In genomic region chr1:100422065-100422464, GRCh38 we compare ENCODE assay signal across 26 cellular contexts.
DNase-seq lines count a peak whose midpoint lies in the region; ATAC-seq and TF ChIP-seq lines count a peak whose summit lies in the region.
"Had no signal": no experiment of that assay in that cellular context is flagged by ENCODE, and none has a peak within 500 bp of the region (broad histone marks: within the 10 kb centered on the region; RNA-seq: fewer than 3 reads in every experiment).

No MANE protein-coding gene starts in this region.

- no peaks in the 10 kb centered on the region for H3K27me3 Mint-ChIP-seq in CD8-positive, alpha-beta T cell (ENCODE audit: low read depth)
- no peaks in the 10 kb centered on the region for H3K27me3 Mint-ChIP-seq in activated CD4-positive, alpha-beta memory T cell treated with anti-CD3 and anti-CD28 coated beads for 36 hours
- H3K27me3 Mint-ChIP-seq: stimulated activated naive CD8-positive, alpha-beta T cell treated with anti-CD3 and anti-CD28 coated beads, Interleukin-15, Interleukin-2, amounts not matched to agents 100 ng/mL and 50 ng/mL, for 24 hours had no signal

- peak; percentile 17 for DNase-seq in NCI-H146 (lab: John Stamatoyannopoulos, UW)
- no peak for DNase-seq in NCI-H146 treated with DMSO at 0.1 percent for 48 hours (lab: John Stamatoyannopoulos, UW; ENCODE audit: unreplicated experiment)
- no peak for DNase-seq in CD8-positive, alpha-beta T cell
- no peak for DNase-seq in activated CD4-positive, alpha-beta memory T cell treated with anti-CD3 and anti-CD28 coated beads for 36 hours
- no peak for DNase-seq in heart right ventricle
- no peak for DNase-seq in hepatocyte (ENCODE audit: low spot score)
- DNase-seq: activated CD4-positive, alpha-beta T cell treated with anti-CD3 and anti-CD28 coated beads, Interleukin-2, amount 50 U/mL, for 1 hour; body of pancreas; COR-L47; DND-41; GM23248; IMR-90; NCI-H2171 treated with DMSO at 0.1 percent for 48 hours; NCI-H524 treated with DMSO at 0.1 percent for 48 hours; pancreas; right cardiac atrium; RPMI8226; stimulated activated CD4-positive, alpha-beta T cell treated with anti-CD3 and anti-CD28 coated beads, Interleukin-4, amount 100 ng/mL, for 4 hours; thyroid gland had no signal

- H3K27me3 ChIP-seq in CD8-positive, alpha-beta T cell (ENCODE audit: insufficient read depth, low read length) = no peaks in the 10 kb centered on the region
- no peaks in the 10 kb centered on the region for H3K27me3 ChIP-seq in mononuclear cell (ENCODE audit: insufficient read depth, low read length)
- H3K27me3 ChIP-seq in heart right ventricle = no peaks in the 10 kb centered on the region
- no peaks in the 10 kb centered on the region for H3K27me3 ChIP-seq in hepatocyte
- H3K27me3 ChIP-seq: body of pancreas, pancreas, thyroid gland had no signal

- no peak for TF ChIP-seq CTCF in CD8-positive, alpha-beta T cell (IDR thresholded peaks at IDR 0.05)
- TF ChIP-seq CTCF in heart right ventricle (IDR thresholded peaks at IDR 0.05) (no peak), hepatocyte (IDR thresholded peaks at IDR 0.05; ENCODE audit: poor library complexity) (no peak)

- no peak for ATAC-seq in CD8-positive, alpha-beta T cell
- no peak for ATAC-seq in heart right ventricle
- no peak for ATAC-seq in GM18858 (IDR thresholded peaks at IDR 0.05; ENCODE audit: unreplicated experiment)
- ATAC-seq: body of pancreas, pancreas, right cardiac atrium had no signal

- peaks cover 55% of the 10 kb centered on the region for H3K36me3 Mint-ChIP-seq in CD8-positive, alpha-beta T cell
- peaks cover 26% of the 10 kb centered on the region for H3K36me3 Mint-ChIP-seq in activated CD4-positive, alpha-beta memory T cell treated with anti-CD3 and anti-CD28 coated beads for 36 hours

- H4K20me1 ChIP-seq in hepatocyte (ENCODE audit: insufficient read depth, poor library complexity, severe bottlenecking) = no peaks in the 10 kb centered on the region

- CTCF ChIA-PET in CD8-positive, alpha-beta T cell (lab: Charles Lee) = interaction anchor here (1.1 to 3.7 kb wide), 7 partner anchors 10 to 38 kb away, joined by 3 to 24 read pairs (median 6); no protein-coding TSS in a partner anchor
- CTCF ChIA-PET in activated CD4-positive, alpha-beta memory T cell treated with anti-CD3 and anti-CD28 coated beads for 36 hours (lab: Charles Lee) = interaction anchor here (0.8 to 3.2 kb wide), 9 partner anchors 16 to 154 kb away, joined by 3 to 21 read pairs (median 6); no protein-coding TSS in a partner anchor

- peak overlapping the region; percentile 68 for H3K4me3 Mint-ChIP-seq in CD8-positive, alpha-beta T cell
- H3K4me3 Mint-ChIP-seq in activated CD4-positive, alpha-beta memory T cell treated with anti-CD3 and anti-CD28 coated beads for 36 hours = peak overlapping the region; percentile 55

- peaks cover 5% of the 10 kb centered on the region for H3K9me3 Mint-ChIP-seq in CD8-positive, alpha-beta T cell
- peaks cover 8% of the 10 kb centered on the region for H3K9me3 Mint-ChIP-seq in activated CD4-positive, alpha-beta memory T cell treated with anti-CD3 and anti-CD28 coated beads for 36 hours

- no peak overlapping the region for H3K4me3 ChIP-seq in CD8-positive, alpha-beta T cell (ENCODE audit: low read depth, low read length)
- H3K4me3 ChIP-seq in mononuclear cell (ENCODE audit: low read length) (peak overlapping the region; percentile 12), heart right ventricle (no peak overlapping the region), hepatocyte (no peak overlapping the region)
- H3K4me3 ChIP-seq: body of pancreas, GM23248, lung, pancreas, SK-N-MC, thyroid gland had no signal

- no peaks in the 10 kb centered on the region for H3K9me3 ChIP-seq in CD8-positive, alpha-beta T cell (ENCODE audit: low read length)
- H3K9me3 ChIP-seq in mononuclear cell (ENCODE audit: low read depth, low read length) = no peaks in the 10 kb centered on the region
- no peaks in the 10 kb centered on the region for H3K9me3 ChIP-seq in heart right ventricle
- no peaks in the 10 kb centered on the region for H3K9me3 ChIP-seq in hepatocyte (ENCODE audit: low read depth)
- H3K9me3 ChIP-seq: body of pancreas, pancreas, thyroid gland had no signal

- no peak overlapping the region for H2AFZ ChIP-seq in hepatocyte
- H2AFZ ChIP-seq: GM23248 had no signal

- H3K27ac Mint-ChIP-seq in CD8-positive, alpha-beta T cell = peak overlapping the region; percentile 55
- H3K27ac Mint-ChIP-seq in activated CD4-positive, alpha-beta memory T cell treated with anti-CD3 and anti-CD28 coated beads for 36 hours = peak overlapping the region; percentile 77

- 98% methylated on average over 2 of the region's 2 CpGs for WGBS in heart right ventricle, 2 donors
- 89% methylated on average over 2 of the region's 2 CpGs for WGBS in hepatocyte (ENCODE audit: low lambda C conversion rate, missing lambda C conversion rate)

- H3K79me2 ChIP-seq in hepatocyte = no peaks in the 10 kb centered on the region

- no peak overlapping the region for H3K27ac ChIP-seq in CD8-positive, alpha-beta T cell (ENCODE audit: low read depth, low read length)
- H3K27ac ChIP-seq in heart right ventricle (no peak overlapping the region), hepatocyte (no peak overlapping the region)
- H3K27ac ChIP-seq: 22Rv1, body of pancreas, GM23248, pancreas, SK-N-MC, thyroid gland, VCaP had no signal

- POLR2A ChIA-PET in CD8-positive, alpha-beta T cell (lab: Charles Lee) = interaction anchor here (0.7 to 3.6 kb wide), 7 partner anchors 10 to 156 kb away, joined by 3 to 27 read pairs (median 5); partner anchors contain the start of genes CDC14A and RTCA
- POLR2A ChIA-PET in activated CD4-positive, alpha-beta memory T cell treated with anti-CD3 and anti-CD28 coated beads for 36 hours (lab: Charles Lee) = interaction anchor here (1.0 to 3.4 kb wide), 2 partner anchors 27 to 69 kb away, joined by 4 to 24 read pairs; partner anchors contain the start of gene CDC14A

- H3K36me3 ChIP-seq in CD8-positive, alpha-beta T cell (ENCODE audit: insufficient read depth, low read length) = no peaks in the 10 kb centered on the region
- H3K36me3 ChIP-seq in heart right ventricle (peaks cover 0 to 25% (median 0%) of the 10 kb centered on the region in 9 donors), hepatocyte (replicated peaks; ENCODE audit: insufficient read depth, low read depth) (no peaks in the 10 kb centered on the region)
- H3K36me3 ChIP-seq: pancreas, thyroid gland had no signal

- no peaks in the 10 kb centered on the region for H3K9me2 ChIP-seq in hepatocyte (replicated peaks; ENCODE audit: insufficient read depth)

- peaks cover 77% of the 10 kb centered on the region for H3K4me1 Mint-ChIP-seq in CD8-positive, alpha-beta T cell (ENCODE audit: low read depth)
- H3K4me1 Mint-ChIP-seq in activated CD4-positive, alpha-beta memory T cell treated with anti-CD3 and anti-CD28 coated beads for 36 hours (ENCODE audit: low read depth) = peaks cover 72% of the 10 kb centered on the region

- peaks cover 31% of the 10 kb centered on the region for H3K4me1 ChIP-seq in CD8-positive, alpha-beta T cell (ENCODE audit: insufficient read depth, low read length)
- peaks cover 23% of the 10 kb centered on the region for H3K4me1 ChIP-seq in mononuclear cell (ENCODE audit: insufficient read depth, low read length)
- peaks cover 0 to 7% (median 0%) of the 10 kb centered on the region in 9 donors for H3K4me1 ChIP-seq in heart right ventricle
- no peaks in the 10 kb centered on the region for H3K4me1 ChIP-seq in hepatocyte (ENCODE audit: insufficient read depth)
- H3K4me1 ChIP-seq: body of pancreas, pancreas, thyroid gland had no signal

- intact Hi-C loops in CD8-positive, alpha-beta T cell (cut with DNase I, micrococcal nuclease) = loop anchor here in 1 of 2 experiments (5.0 kb wide), 2 partner anchors 35 kb away; no protein-coding TSS in a partner anchor
- intact Hi-C loops in activated CD4-positive, alpha-beta memory T cell treated with anti-CD3 and anti-CD28 coated beads for 36 hours (cut with micrococcal nuclease) = loop anchor here (1.0 kb wide), 1 partner anchor 22 kb away; no protein-coding TSS in a partner anchor
- intact Hi-C loops in heart right ventricle (cut with DNase I) = no loop called here

- no peak overlapping the region for H3K4me2 ChIP-seq in hepatocyte
